In the genomic region with DNA sequence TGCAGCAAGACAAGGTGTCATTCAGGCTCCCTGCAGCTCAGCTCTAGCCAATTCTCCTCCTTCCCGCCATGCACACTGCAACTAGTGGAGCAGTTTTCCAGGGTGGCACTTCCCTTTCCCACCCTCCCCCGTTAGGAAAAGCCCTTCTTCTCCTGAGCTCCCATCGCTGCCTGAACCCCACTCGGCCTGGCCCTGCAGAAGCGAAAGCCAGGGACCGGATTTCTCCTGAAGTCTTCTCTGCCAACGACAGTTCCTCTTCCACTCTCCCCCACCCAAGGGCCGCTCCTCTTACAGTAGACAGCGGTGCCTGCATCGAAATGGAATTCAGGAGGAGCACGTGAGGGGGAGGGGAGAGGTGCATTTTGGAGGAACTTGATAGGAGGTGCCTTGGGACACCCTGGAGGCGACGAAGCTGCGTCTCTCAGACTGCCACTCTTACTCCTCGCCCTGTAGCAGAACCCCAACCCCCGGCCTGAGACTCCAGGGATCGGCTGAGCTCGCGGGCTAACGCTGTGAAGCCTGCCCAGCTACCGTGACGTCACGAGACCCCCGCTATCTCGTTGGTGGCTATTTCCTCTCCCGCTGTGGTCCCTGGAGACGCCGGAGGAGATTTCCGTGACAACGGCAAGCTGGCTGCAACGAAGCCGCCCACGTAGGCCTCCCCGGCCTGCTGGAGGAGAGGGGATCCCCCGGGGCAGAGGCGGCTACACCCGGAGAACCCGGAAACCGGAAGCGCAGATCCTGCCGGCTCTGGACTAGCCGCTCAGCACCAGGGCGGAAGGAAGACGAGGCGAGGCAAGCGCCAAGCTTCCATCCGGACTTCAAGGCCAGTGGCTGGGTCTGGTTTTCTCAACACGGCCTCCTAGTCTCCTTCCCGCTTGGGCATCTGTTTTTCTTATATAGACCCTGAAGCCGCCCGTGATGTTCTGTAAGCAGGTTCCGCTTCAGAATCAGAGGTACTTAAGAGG, we compare ENCODE assay signal across 7 cellular contexts.
A peak's percentile ranks its signal among the peaks of the same experiment; 100 is the strongest.
DNase-seq lines count a peak whose midpoint lies in the region; ATAC-seq, FAIRE-seq and TF ChIP-seq lines count a peak whose summit lies in the region.

No MANE protein-coding gene starts in this region.

- H3K9me2 ChIP-seq in hepatocyte (replicated peaks; ENCODE audit: insufficient read depth), result no peaks in the 10 kb centered on the region

- H3K27me3 ChIP-seq in hepatocyte, result no peaks in the 10 kb centered on the region

- TF ChIP-seq CTCF in astrocyte of the cerebellum (IDR thresholded peaks at IDR 0.05; ENCODE audit: low read depth, low read length, missing control alignments) (no peak), hepatocyte (IDR thresholded peaks at IDR 0.05; ENCODE audit: poor library complexity) (no peak)

- in situ Hi-C loops in astrocyte of the cerebellum (cut with HindIII; ENCODE audit: low sequenced_read_pairs), result no loop called here

- peak; percentile 92 for ATAC-seq in HG02973 (IDR thresholded peaks at IDR 0.05; ENCODE audit: unreplicated experiment)

- peak overlapping the region; percentile 75 for H2AFZ ChIP-seq in hepatocyte

- peak overlapping the region; percentile 89 for H3K27ac ChIP-seq in hepatocyte

- WGBS in hepatocyte (ENCODE audit: low lambda C conversion rate, missing lambda C conversion rate), result 5% methylated on average over 52 of the region's 52 CpGs

- no peaks in the 10 kb centered on the region for H3K36me3 ChIP-seq in hepatocyte (replicated peaks; ENCODE audit: insufficient read depth, low read depth)

- DNase-seq in GM18507 (ENCODE audit: extremely low spot score, insufficient read length, low read depth), result peak; percentile 95
- peak; percentile 92 to 93 for DNase-seq in NCI-H1930 (lab: John Stamatoyannopoulos, UW)
- peak; percentile 96 for DNase-seq in T-helper 22 cell (ENCODE audit: low read depth)
- DNase-seq in astrocyte of the cerebellum (ENCODE audit: low read depth), result peak; percentile 86
- peak; percentile 97 for DNase-seq in hepatocyte (ENCODE audit: low spot score)
- DNase-seq in renal cortical epithelial cell (ENCODE audit: low read depth), result peak; percentile 90

- peaks cover 13% of the 10 kb centered on the region for H3K4me1 ChIP-seq in hepatocyte (ENCODE audit: insufficient read depth)

- no peaks in the 10 kb centered on the region for H3K9me3 ChIP-seq in hepatocyte (ENCODE audit: low read depth)

- H4K20me1 ChIP-seq in hepatocyte (ENCODE audit: insufficient read depth, poor library complexity, severe bottlenecking), result no peaks in the 10 kb centered on the region

- H3K4me2 ChIP-seq in hepatocyte, result peak overlapping the region; percentile 78

- peak; percentile 96 for FAIRE-seq in GM18507 (lab: Jason Lieb, UNC)

- H3K4me3 ChIP-seq in astrocyte of the cerebellum (ENCODE audit: low read depth, low read length), result peak overlapping the region; percentile 60
- peak overlapping the region; percentile 12 for H3K4me3 ChIP-seq in hepatocyte

- peaks cover 18% of the 10 kb centered on the region for H3K79me2 ChIP-seq in hepatocyte

Comparison
In these comparisons a context has a peak if more than half of its experiments do, and no peak if none do; other contexts are left out.
1. Peak in every context shown above with its lines: DNase-seq, ATAC-seq, H3K4me3 ChIP-seq and H3K27ac ChIP-seq.